Comparison of ENCODE assay signal across 21 cellular contexts in the genomic region with DNA sequence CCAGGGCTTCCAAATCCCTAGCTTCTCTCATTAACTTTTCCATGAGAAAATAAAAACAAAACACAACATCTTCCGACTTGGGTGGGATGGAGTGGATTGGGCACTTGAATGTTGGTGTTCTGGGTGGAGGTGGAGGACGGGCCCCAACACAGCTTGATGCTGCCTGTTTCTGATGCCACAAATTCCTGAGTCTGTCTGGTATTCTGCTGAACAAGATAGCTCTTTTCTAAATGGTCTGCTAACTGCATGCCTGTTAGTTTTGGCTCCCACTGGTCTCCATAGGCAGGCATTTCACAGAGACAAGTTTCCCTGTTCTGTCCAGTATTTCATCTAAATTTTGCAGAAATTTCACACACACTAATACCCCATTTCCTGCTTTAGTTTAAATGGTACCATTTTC.
"Had no signal": no experiment of that assay in that cellular context is flagged by ENCODE, and none has a peak within 500 bp of the region (broad histone marks: within the 10 kb centered on the region; RNA-seq: fewer than 3 reads in every experiment).

No MANE protein-coding gene starts in this region.

- H3K27me3 ChIP-seq: gastrocnemius medialis, ovary, sigmoid colon, spleen, testis, tibial artery, upper lobe of left lung had no signal

- DNase-seq: cortex of kidney; effector memory CD8-positive, alpha-beta T cell; gastrocnemius medialis; head of caudate nucleus; kidney; natural killer cell; ovary; posterior cingulate gyrus; psoas muscle; right cardiac atrium; sigmoid colon; spleen; stimulated activated CD4-positive, alpha-beta T cell treated with anti-CD3 and anti-CD28 coated beads, Interleukin-4, amount 100 ng/mL, for 4 hours; stimulated activated naive CD8-positive, alpha-beta T cell treated with anti-CD3 and anti-CD28 coated beads, Interleukin-15, Interleukin-2, amounts not matched to agents 100 U/mL and 50 U/mL, for 24 hours; substantia nigra; testis; tibial artery; upper lobe of left lung had no signal

- H3K27ac ChIP-seq: gastrocnemius medialis, ovary, psoas muscle, sigmoid colon, spleen, testis, tibial artery, upper lobe of left lung had no signal

- ATAC-seq: effector memory CD8-positive, alpha-beta T cell; gastrocnemius medialis; left lobe of liver; natural killer cell; psoas muscle; right cardiac atrium; stimulated activated memory B cell treated with anti-CD40 and anti-IgM and Interleukin-4, amounts not matched to agents 10 μg/mL and 1 μg/mL and 100 μg/mL, for 72 hours; stimulated activated naive CD8-positive, alpha-beta T cell treated with anti-CD3 and anti-CD28 coated beads, Interleukin-15, Interleukin-2, amounts not matched to agents 100 U/mL and 50 U/mL, for 24 hours had no signal

- H3K4me1 Mint-ChIP-seq: central memory CD8-positive, alpha-beta T cell; natural killer cell; stimulated activated memory B cell treated with anti-CD40 and anti-IgM and Interleukin-4, amounts not matched to agents 10 μg/mL and 1 μg/mL and 100 μg/mL, for 72 hours had no signal

- H3K27ac Mint-ChIP-seq: effector memory CD8-positive, alpha-beta T cell; natural killer cell; stimulated activated memory B cell treated with anti-CD40 and anti-IgM and Interleukin-4, amounts not matched to agents 10 μg/mL and 1 μg/mL and 100 μg/mL, for 72 hours had no signal

- H3K9me3 ChIP-seq: gastrocnemius medialis, ovary, psoas muscle, sigmoid colon, testis, tibial artery, upper lobe of left lung had no signal

- H3K9me3 Mint-ChIP-seq: effector memory CD8-positive, alpha-beta T cell had no signal

- H3K36me3 ChIP-seq: gastrocnemius medialis, ovary, sigmoid colon, spleen, tibial artery, upper lobe of left lung had no signal

- H3K4me3 Mint-ChIP-seq: central memory CD8-positive, alpha-beta T cell; effector memory CD8-positive, alpha-beta T cell; natural killer cell; stimulated activated memory B cell treated with anti-CD40 and anti-IgM and Interleukin-4, amounts not matched to agents 10 μg/mL and 1 μg/mL and 100 μg/mL, for 72 hours had no signal

- H3K4me3 ChIP-seq: gastrocnemius medialis, ovary, psoas muscle, sigmoid colon, spleen, testis, tibial artery, upper lobe of left lung had no signal

- H3K27me3 Mint-ChIP-seq: central memory CD8-positive, alpha-beta T cell; effector memory CD8-positive, alpha-beta T cell; stimulated activated memory B cell treated with anti-CD40 and anti-IgM and Interleukin-4, amounts not matched to agents 10 μg/mL and 1 μg/mL and 100 μg/mL, for 72 hours had no signal

- H3K36me3 Mint-ChIP-seq: natural killer cell; stimulated activated memory B cell treated with anti-CD40 and anti-IgM and Interleukin-4, amounts not matched to agents 10 μg/mL and 1 μg/mL and 100 μg/mL, for 72 hours had no signal

- H3K4me1 ChIP-seq: gastrocnemius medialis, psoas muscle, sigmoid colon, spleen, testis, upper lobe of left lung had no signal
